ENCODE assay signal across 14 cellular contexts in genomic region chr12:67981236-67982164, GRCh38. TPM values are rescaled to one million over a fixed set of nuclear protein-coding genes. Genes with fewer than 3 reads are reported as not detected.
DNase-seq lines count a peak whose midpoint lies in the region; TF ChIP-seq lines count a peak whose summit lies in the region.
"Had no signal": no experiment of that assay in that cellular context is flagged by ENCODE, and none has a peak within 500 bp of the region (broad histone marks: within the 10 kb centered on the region; RNA-seq: fewer than 3 reads in every experiment).

No MANE protein-coding gene starts in this region.

- no peaks in the 10 kb centered on the region for H3K9me3 ChIP-seq in Peyer's patch
- H3K9me3 ChIP-seq: colonic mucosa had no signal

- H3K4me3 ChIP-seq in foreskin fibroblast (ENCODE audit: low read depth in 1 of 2, low read length in 2 of 2) (no peak overlapping the region), Peyer's patch (no peak overlapping the region)
- H3K4me3 ChIP-seq: colonic mucosa had no signal

- H3K27me3 ChIP-seq in Peyer's patch = no peaks in the 10 kb centered on the region
- H3K27me3 ChIP-seq: colonic mucosa had no signal

- DNase-seq in A172 (ENCODE audit: low spot score) (peak; percentile 95), GOT3 (lab: John Stamatoyannopoulos, UW) (peak; percentile 85), RKO (ENCODE audit: low spot score) (peak; percentile 85), foreskin fibroblast (peak; percentile 90 to 94), cortex of kidney (lab: John Stamatoyannopoulos, UW) (no peak), T-helper 1 cell (no peak), DMS153 (lab: John Stamatoyannopoulos, UW) (no peak), Peyer's patch (no peak)
- DNase-seq: activated CD8-positive, alpha-beta memory T cell treated with anti-CD3 and anti-CD28 coated beads, Interleukin-2, amount 50 U/mL, for 48 hours; Calu3; colonic mucosa; immature natural killer cell; retina had no signal

- TF ChIP-seq CTCF in foreskin fibroblast (IDR thresholded peaks at IDR 0.05; ENCODE audit: low read depth, low read length) (no peak), Peyer's patch (IDR thresholded peaks at IDR 0.05) (no peak)

- no peak overlapping the region for H3K27ac ChIP-seq in Peyer's patch
- H3K27ac ChIP-seq: colonic mucosa had no signal

- no peaks in the 10 kb centered on the region for H3K36me3 ChIP-seq in Peyer's patch
- H3K36me3 ChIP-seq: colonic mucosa had no signal

- no peaks in the 10 kb centered on the region for H3K4me1 ChIP-seq in Peyer's patch
- H3K4me1 ChIP-seq: colonic mucosa had no signal

- no peak for TF ChIP-seq POLR2A in Peyer's patch (IDR thresholded peaks at IDR 0.05)

RNA-seq across cellular contexts. Expression of gene IFNG-AS1, which starts 7.7 kb away (rescaled TPM):
- not detected in 2 replicates for total RNA-seq in A172 (2014; rRNA removed; shearing (Covaris generic))
- total RNA-seq in Peyer's patch = 1 to 10 TPM in 2 of 4 donors, not detected in 2; 1.5 to 4.1 TPM
- total RNA-seq: Calu3, colonic mucosa, Right ventricle myocardium inferior had no signal

Comparison
In these comparisons a context has a peak if more than half of its experiments do, and no peak if none do; other contexts are left out.
1. DNase-seq: peak in A172 (single experiment), GOT3 (single experiment), RKO (single experiment) and foreskin fibroblast (2 of 2); none in cortex of kidney (single experiment), T-helper 1 cell (0 of 5), DMS153 (single experiment) and Peyer's patch (0 of 3).